ENCODE assay signal across 29 cellular contexts in genomic region chr7:151291206-151291605, GRCh38.
"Had no signal": no experiment of that assay in that cellular context is flagged by ENCODE, and none has a peak within 500 bp of the region (broad histone marks: within the 10 kb centered on the region; RNA-seq: fewer than 3 reads in every experiment).

No MANE protein-coding gene starts in this region.

- H3K4me1 ChIP-seq: Peyer's patch had no signal

- H3K4me3 ChIP-seq: Peyer's patch had no signal

- ATAC-seq: activated CD8-positive, alpha-beta T cell treated with anti-CD3 and anti-CD28 coated beads for 36 hours; activated T-cell treated with anti-CD3 and anti-CD28 coated beads, Interleukin-2, amount 50 U/mL, for 72 hours; activated T-helper 17 cell treated with anti-CD3 and anti-CD28 coated beads, Interleukin-2, amount 50 U/mL, for 72 hours; Right ventricle myocardium inferior had no signal

- H3K27ac Mint-ChIP-seq: activated CD4-positive, alpha-beta T cell treated with anti-CD3 and anti-CD28 coated beads, Interleukin-2, amount 10 ng/mL, durations not matched to agents 24 days and 14 days; activated CD8-positive, alpha-beta T cell treated with anti-CD3 and anti-CD28 coated beads for 36 hours; activated naive CD8-positive, alpha-beta T cell treated with anti-CD3 and anti-CD28 coated beads for 36 hours; activated T-cell treated with anti-CD3 and anti-CD28 coated beads, Interleukin-2, amount 50 U/mL, for 72 hours; activated T-helper 17 cell treated with anti-CD3 and anti-CD28 coated beads, Interleukin-2, amount 50 U/mL, for 72 hours had no signal

- H3K9me3 Mint-ChIP-seq: activated CD4-positive, alpha-beta T cell treated with anti-CD3 and anti-CD28 coated beads, Interleukin-2, amount 10 ng/mL, durations not matched to agents 24 days and 14 days; activated T-helper 17 cell treated with anti-CD3 and anti-CD28 coated beads, Interleukin-2, amount 50 U/mL, for 72 hours had no signal

- H3K36me3 Mint-ChIP-seq: activated naive CD8-positive, alpha-beta T cell treated with anti-CD3 and anti-CD28 coated beads for 36 hours had no signal

- H3K4me3 Mint-ChIP-seq: activated CD4-positive, alpha-beta T cell treated with anti-CD3 and anti-CD28 coated beads, Interleukin-2, amount 10 ng/mL, durations not matched to agents 24 days and 14 days; activated CD8-positive, alpha-beta T cell treated with anti-CD3 and anti-CD28 coated beads for 36 hours; activated naive CD8-positive, alpha-beta T cell treated with anti-CD3 and anti-CD28 coated beads for 36 hours; activated T-cell treated with anti-CD3 and anti-CD28 coated beads, Interleukin-2, amount 50 U/mL, for 72 hours; activated T-helper 17 cell treated with anti-CD3 and anti-CD28 coated beads, Interleukin-2, amount 50 U/mL, for 72 hours had no signal

- H3K9me3 ChIP-seq: Peyer's patch had no signal

- H3K36me3 ChIP-seq: brain microvascular endothelial cell, Peyer's patch had no signal

- H3K4me1 Mint-ChIP-seq: activated T-helper 17 cell treated with anti-CD3 and anti-CD28 coated beads, Interleukin-2, amount 50 U/mL, for 72 hours had no signal

- H3K27me3 ChIP-seq: Peyer's patch had no signal

- DNase-seq: activated CD4-positive, alpha-beta T cell treated with anti-CD3 and anti-CD28 coated beads, Interleukin-2, amount 10 ng/mL, durations not matched to agents 24 days and 14 days; activated CD4-positive, alpha-beta T cell treated with anti-CD3 and anti-CD28 coated beads, Interleukin-2, amount 50 U/mL, for 4 hours; activated CD8-positive, alpha-beta T cell treated with anti-CD3 and anti-CD28 coated beads for 36 hours; activated effector memory CD4-positive, alpha-beta T cell treated with anti-CD3 and anti-CD28 coated beads, Interleukin-2, amount 50 U/mL, for 16 hours; activated naive CD4-positive, alpha-beta T cell; activated naive CD4-positive, alpha-beta T cell treated with anti-CD3 and anti-CD28 coated beads, Interleukin-2, amount 50 U/mL, for 16 hours; activated naive CD8-positive, alpha-beta T cell treated with anti-CD3 and anti-CD28 coated beads for 36 hours; activated T-cell treated with anti-CD3 and anti-CD28 coated beads, Interleukin-2, amount 50 U/mL, for 1 hour; activated T-cell treated with anti-CD3 and anti-CD28 coated beads, Interleukin-2, amount 50 U/mL, for 72 hours; amniotic stem cell; aorta; brain microvascular endothelial cell; caudate nucleus; Kasumi-1; KG1; MM.1S; MV-4-11; NCI-H1092; NCI-H1436 treated with DMSO at 0.1 percent for 48 hours; NCI-H1694 treated with DMSO at 0.1 percent for 48 hours; NCI-H2029; NCI-H345; NCI-H524 treated with DMSO at 0.1 percent for 48 hours; Peyer's patch; RPMI8226; SW 1271; T1000 had no signal

- H3K27ac ChIP-seq: brain microvascular endothelial cell, Peyer's patch had no signal
